ENCODE assay signal across 23 cellular contexts in the genomic region with DNA sequence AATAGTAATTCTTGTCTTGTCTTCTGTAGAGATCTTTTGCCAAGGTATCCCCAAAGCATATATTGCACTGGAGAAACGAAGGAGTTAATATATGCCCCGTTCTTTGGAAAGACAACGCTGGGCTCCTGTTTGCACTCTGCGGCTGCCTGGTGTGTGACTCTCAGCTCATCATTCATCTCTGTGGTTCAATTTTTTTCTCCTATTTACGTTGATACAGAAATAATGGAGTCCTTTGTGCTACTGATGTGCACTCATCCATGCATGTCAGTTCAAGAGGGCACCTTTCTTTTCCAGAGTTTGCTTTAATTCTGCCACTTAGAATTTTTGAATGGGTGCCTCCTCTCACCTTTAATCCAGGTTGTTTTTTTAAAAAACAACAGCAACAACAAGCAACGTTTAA.
DNase-seq lines count a peak whose midpoint lies in the region; ATAC-seq and TF ChIP-seq lines count a peak whose summit lies in the region.
"Had no signal": no experiment of that assay in that cellular context is flagged by ENCODE, and none has a peak within 500 bp of the region (broad histone marks: within the 10 kb centered on the region; RNA-seq: fewer than 3 reads in every experiment).

No MANE protein-coding gene starts in this region.

- H3K4me1 ChIP-seq in upper lobe of left lung, result no peaks in the 10 kb centered on the region
- H3K4me1 ChIP-seq: foreskin keratinocyte, psoas muscle, tibial artery had no signal

- no peak for TF ChIP-seq EP300 in upper lobe of left lung (IDR thresholded peaks at IDR 0.05)

- ATAC-seq in HG02571 (IDR thresholded peaks at IDR 0.05; ENCODE audit: unreplicated experiment), result no peak
- no peak for ATAC-seq in upper lobe of left lung (ENCODE audit: low FRiP score in 2 of 2)
- ATAC-seq: effector memory CD8-positive, alpha-beta T cell; foreskin keratinocyte; GM12878; psoas muscle; stimulated activated naive CD8-positive, alpha-beta T cell treated with anti-CD3 and anti-CD28 coated beads, Interleukin-15, amount 100 ng/mL, for 72 hours had no signal

- DNase-seq in NCI-H1092 treated with DMSO at 0.1 percent for 48 hours (lab: John Stamatoyannopoulos, UW) (peak; percentile 91), NCI-H187 treated with DMSO at 0.1 percent for 48 hours (lab: John Stamatoyannopoulos, UW) (peak; percentile 95), NCI-H345 (lab: John Stamatoyannopoulos, UW) (peak; percentile 97), foreskin melanocyte (peak; percentile 61), ecto neural progenitor cell (ENCODE audit: low spot score) (no peak), upper lobe of left lung (no peak)
- DNase-seq: activated CD4-positive, alpha-beta T cell treated with anti-CD3 and anti-CD28 coated beads, Interleukin-2, amount 10 ng/mL, durations not matched to agents 7 days and 5 days; activated naive CD4-positive, alpha-beta T cell treated with anti-CD3 and anti-CD28 coated beads for 36 hours; activated T-cell treated with anti-CD3 and anti-CD28 coated beads, Interleukin-2, amount 50 U/mL, for 48 hours; CD4-positive, CD25-positive, alpha-beta regulatory T cell; effector memory CD8-positive, alpha-beta T cell; foreskin keratinocyte; H9; mesenchymal stem cell; OCI-M1; psoas muscle; stimulated activated naive CD8-positive, alpha-beta T cell treated with anti-CD3 and anti-CD28 coated beads, Interleukin-15, amount 100 ng/mL, for 72 hours; T-helper 9 cell; tibial artery; WERI-Rb-1 had no signal

- no peaks in the 10 kb centered on the region for H3K36me3 ChIP-seq in upper lobe of left lung
- H3K36me3 ChIP-seq: neutrophil, tibial artery, WERI-Rb-1 had no signal

- 50 to 68% methylated on average over 6 of the region's 6 CpGs for WGBS in upper lobe of left lung, 2 donors

- no peaks in the 10 kb centered on the region for H3K27me3 ChIP-seq in upper lobe of left lung
- H3K27me3 ChIP-seq: foreskin keratinocyte, neutrophil, tibial artery had no signal

- no peak for TF ChIP-seq POLR2A in upper lobe of left lung (IDR thresholded peaks at IDR 0.05)

- H3K9me3 ChIP-seq in upper lobe of left lung, result no peaks in the 10 kb centered on the region
- H3K9me3 ChIP-seq: neutrophil, psoas muscle, tibial artery had no signal

- no peak overlapping the region for H3K4me3 ChIP-seq in upper lobe of left lung
- H3K4me3 ChIP-seq: GM12878, psoas muscle, tibial artery had no signal

- TF ChIP-seq CTCF in upper lobe of left lung (IDR thresholded peaks at IDR 0.05), result no peak

- H3K27ac ChIP-seq in upper lobe of left lung, result no peak overlapping the region
- H3K27ac ChIP-seq: foreskin keratinocyte, neutrophil, psoas muscle, tibial artery, WERI-Rb-1 had no signal

Comparison
In these comparisons a context has a peak if more than half of its experiments do, and no peak if none do; other contexts are left out.
1. DNase-seq: peak in NCI-H1092 treated with DMSO at 0.1 percent for 48 hours (single experiment), NCI-H187 treated with DMSO at 0.1 percent for 48 hours (single experiment), NCI-H345 (single experiment) and foreskin melanocyte (single experiment); none in ecto neural progenitor cell (single experiment) and upper lobe of left lung (0 of 2).